Comparison of ENCODE assay signal across 8 cellular contexts in genomic region chr4:145937021-145937861, GRCh38. TPM values are rescaled to one million over a fixed set of nuclear protein-coding genes. Genes with fewer than 3 reads are reported as not detected.
A peak's percentile ranks its signal among the peaks of the same experiment; 100 is the strongest.
DNase-seq lines count a peak whose midpoint lies in the region; ATAC-seq and TF ChIP-seq lines count a peak whose summit lies in the region.

No MANE protein-coding gene starts in this region.

- TF ChIP-seq CTCF in RWPE2 (IDR thresholded peaks at IDR 0.05; ENCODE audit: poor library complexity, severe bottlenecking) (no peak), neutrophil (IDR thresholded peaks at IDR 0.05) (no peak), thyroid gland (IDR thresholded peaks at IDR 0.05) (no peak)

- DNase-seq in DMS 273 (lab: John Stamatoyannopoulos, UW; ENCODE audit: unreplicated experiment) (peak; percentile 79), DMS 273 treated with DMSO at 0.1 percent for 48 hours (lab: John Stamatoyannopoulos, UW) (no peak), RWPE2 (ENCODE audit: low spot score) (no peak), glomerular visceral epithelial cell (ENCODE audit: extremely low spot score) (peak; percentile 55), thyroid gland (peak; percentile 76 to 80)
- peak; percentile 54 for DNase-seq in activated naive CD4-positive, alpha-beta T cell treated with anti-CD3 and anti-CD28 coated beads, Interleukin-2, amount 50 U/mL, for 16 hours

- H3K36me3 ChIP-seq in RWPE2 (ENCODE audit: low read depth) = no peaks in the 10 kb centered on the region
- no peaks in the 10 kb centered on the region for H3K36me3 ChIP-seq in neutrophil
- no peaks in the 10 kb centered on the region for H3K36me3 ChIP-seq in thyroid gland

- peaks cover 12% of the 10 kb centered on the region for H3K4me1 ChIP-seq in RWPE2 (ENCODE audit: insufficient read depth, poor library complexity, severe bottlenecking)
- H3K4me1 ChIP-seq in neutrophil (ENCODE audit: control insufficient read depth in 1 of 2, insufficient read depth in 1 of 2, low read depth in 1 of 2, low read length in 1 of 2) = peaks cover 22 to 35% of the 10 kb centered on the region in 2 experiments
- H3K4me1 ChIP-seq in thyroid gland = peaks cover 8 to 13% of the 10 kb centered on the region in 2 donors

- peak; percentile 13 for ATAC-seq in HG03066 (IDR thresholded peaks at IDR 0.05; ENCODE audit: low read depth, unreplicated experiment)
- peak; percentile 49 for ATAC-seq in RWPE2 (ENCODE audit: low read depth)

- H3K27me3 ChIP-seq in RWPE2 (ENCODE audit: insufficient read depth, poor library complexity, severe bottlenecking) (no peaks in the 10 kb centered on the region), neutrophil (peaks cover 86% of the 10 kb centered on the region), thyroid gland (no peaks in the 10 kb centered on the region)

- peak overlapping the region; percentile 73 for H3K4me3 ChIP-seq in RWPE2 (ENCODE audit: severe bottlenecking)
- peak overlapping the region; percentile 46 to 62 for H3K4me3 ChIP-seq in neutrophil (ENCODE audit: low read depth in 1 of 2, low read length in 1 of 2)
- peak overlapping the region; percentile 81 to 87 (median 85) for H3K4me3 ChIP-seq in thyroid gland (replicated peaks in 1 of 3)

- peak in 1 of 2 donors; percentile 68 for TF ChIP-seq POLR2A in thyroid gland (IDR thresholded peaks at IDR 0.05)

- WGBS in thyroid gland, 2 donors = 1 to 2% methylated on average over 34 to 44 of the region's 89 CpGs

- H3K9me3 ChIP-seq in RWPE2 (ENCODE audit: severe bottlenecking) (no peaks in the 10 kb centered on the region), neutrophil (no peaks in the 10 kb centered on the region), thyroid gland (no peaks in the 10 kb centered on the region)

- intact Hi-C loops in thyroid gland (cut with DNase I) = loop anchor here (10.0 kb wide), 1 partner anchor 52 kb away; no protein-coding TSS in a partner anchor

- H3K27ac ChIP-seq in RWPE2 (ENCODE audit: poor library complexity, severe bottlenecking) (peak overlapping the region; percentile 75), neutrophil (no peak overlapping the region), thyroid gland (peak overlapping the region; percentile 93 to 98 (median 95))

RNA-seq across cellular contexts. Expression of gene ZNF827, which starts 1.4 kb away (rescaled TPM):
- 10 to 100 TPM; 23.9 to 52.3 (median 29.3) TPM for total RNA-seq in thyroid gland

Comparison
In these comparisons a context has a peak if more than half of its experiments do, and no peak if none do; other contexts are left out.
1. DNase-seq: peak in DMS 273 (single experiment), activated naive CD4-positive, alpha-beta T cell treated with anti-CD3 and anti-CD28 coated beads, Interleukin-2, amount 50 U/mL, for 16 hours (single experiment), glomerular visceral epithelial cell (single experiment) and thyroid gland (2 of 2); none in DMS 273 treated with DMSO at 0.1 percent for 48 hours (single experiment) and RWPE2 (single experiment).
2. Peak in every context shown above with its lines, with median percentiles within 50 percentile points of each other: H3K4me3 ChIP-seq.